21 cellular contexts compared by ENCODE assay signal in genomic region chr6:23445157-23445710, GRCh38.
DNase-seq lines count a peak whose midpoint lies in the region; ATAC-seq, FAIRE-seq and TF ChIP-seq lines count a peak whose summit lies in the region.
"Had no signal": no experiment of that assay in that cellular context is flagged by ENCODE, and none has a peak within 500 bp of the region (broad histone marks: within the 10 kb centered on the region; RNA-seq: fewer than 3 reads in every experiment).

No MANE protein-coding gene starts in this region.

- H3K27me3 Mint-ChIP-seq in type B pancreatic cell (no peaks in the 10 kb centered on the region), neural progenitor cell (ENCODE audit: insufficient read depth, low read depth) (no peaks in the 10 kb centered on the region)
- H3K27me3 Mint-ChIP-seq in natural killer cell treated with Interleukin-12 subunit alpha and Interleukin-12 subunit beta and Interleukin-15 and Interleukin-18, amount 100 ng/mL, for 72 hours, result no peaks in the 10 kb centered on the region
- H3K27me3 Mint-ChIP-seq: activated CD8-positive, alpha-beta memory T cell treated with anti-CD3 and anti-CD28 coated beads, Interleukin-2, amount 10 ng/mL, durations not matched to agents 7 days and 5 days; CD4-positive, alpha-beta T cell; dendritic cell treated with granulocyte-macrophage colony-stimulating factor and Interleukin-4, amounts not matched to agents 40 ng/mL and 50 ng/mL, for 4 days; IgD-negative memory B cell had no signal

- H3K79me2 ChIP-seq in endothelial cell of umbilical vein (ENCODE audit: control insufficient read depth, insufficient read depth, low read length) (no peaks in the 10 kb centered on the region), hepatocyte (no peaks in the 10 kb centered on the region), neural progenitor cell (ENCODE audit: low read depth) (no peaks in the 10 kb centered on the region)

- ATAC-seq in Right ventricle myocardium superior (ENCODE audit: poor library complexity), result peak; percentile 96
- no peak for ATAC-seq in natural killer cell treated with Interleukin-12 subunit alpha and Interleukin-12 subunit beta and Interleukin-15 and Interleukin-18, amount 100 ng/mL, for 72 hours
- ATAC-seq: activated CD8-positive, alpha-beta memory T cell treated with anti-CD3 and anti-CD28 coated beads, Interleukin-2, amount 10 ng/mL, durations not matched to agents 7 days and 5 days; left lung; psoas muscle had no signal

- no peak overlapping the region for H2AFZ ChIP-seq in endothelial cell of umbilical vein (ENCODE audit: low read depth, low read length)
- no peak overlapping the region for H2AFZ ChIP-seq in hepatocyte
- no peak overlapping the region for H2AFZ ChIP-seq in neural progenitor cell (replicated peaks)

- H3K4me3 ChIP-seq in right atrium auricular region, result no peak overlapping the region
- H3K4me3 ChIP-seq in endothelial cell of umbilical vein (replicated peaks in 1 of 3; ENCODE audit: insufficient read depth in 1 of 3, low read depth in 1 of 3, low read length in 3 of 3), result no peak overlapping the region
- no peak overlapping the region for H3K4me3 ChIP-seq in hepatocyte
- H3K4me3 ChIP-seq in neural progenitor cell, result no peak overlapping the region
- H3K4me3 ChIP-seq: left lung, psoas muscle, vagina had no signal

- H3K4me3 Mint-ChIP-seq in type B pancreatic cell, result peak overlapping the region; percentile 0
- H3K4me3 Mint-ChIP-seq in natural killer cell treated with Interleukin-12 subunit alpha and Interleukin-12 subunit beta and Interleukin-15 and Interleukin-18, amount 100 ng/mL, for 72 hours, result no peak overlapping the region
- H3K4me3 Mint-ChIP-seq in neural progenitor cell, result no peak overlapping the region
- H3K4me3 Mint-ChIP-seq: activated CD8-positive, alpha-beta memory T cell treated with anti-CD3 and anti-CD28 coated beads, Interleukin-2, amount 10 ng/mL, durations not matched to agents 7 days and 5 days; CD4-positive, alpha-beta T cell; dendritic cell treated with granulocyte-macrophage colony-stimulating factor and Interleukin-4, amounts not matched to agents 40 ng/mL and 50 ng/mL, for 4 days; IgD-negative memory B cell; T-helper 2 cell treated with Interferon-gamma antibody and Interleukin-4, amounts not matched to agents 5 μg/mL and 100 μg/mL, for 36 hours had no signal

- H4K20me1 ChIP-seq in endothelial cell of umbilical vein (replicated peaks; ENCODE audit: control insufficient read depth, extremely low read depth, insufficient read depth, low read length) (no peaks in the 10 kb centered on the region), hepatocyte (ENCODE audit: insufficient read depth, poor library complexity, severe bottlenecking) (no peaks in the 10 kb centered on the region), neural progenitor cell (ENCODE audit: low read depth) (no peaks in the 10 kb centered on the region)

- H3K9me2 ChIP-seq in hepatocyte (replicated peaks; ENCODE audit: insufficient read depth), result no peaks in the 10 kb centered on the region

- H3K27ac ChIP-seq in right atrium auricular region (peak overlapping the region in 1 of 2 donors; percentile 61), endothelial cell of umbilical vein (ENCODE audit: insufficient read depth, low read depth, low read length) (no peak overlapping the region), hepatocyte (peak overlapping the region; percentile 6), neural progenitor cell (no peak overlapping the region)
- H3K27ac ChIP-seq: left lung, psoas muscle, vagina had no signal

- H3K9ac ChIP-seq in endothelial cell of umbilical vein (replicated peaks; ENCODE audit: extremely low read depth, insufficient read depth, low read length), result no peak overlapping the region
- no peak overlapping the region for H3K9ac ChIP-seq in neural progenitor cell

- no TSS peak for BruUV-seq in endothelial cell of umbilical vein (replicated peaks; lab: Mats Ljungman, UMichigan)

- no peaks in the 10 kb centered on the region for H3K9me1 ChIP-seq in endothelial cell of umbilical vein (replicated peaks; ENCODE audit: control insufficient read depth, extremely low read depth, insufficient read depth, low read length)

- H3K4me2 ChIP-seq in endothelial cell of umbilical vein (ENCODE audit: insufficient read depth, low read length) (no peak overlapping the region), hepatocyte (no peak overlapping the region), neural progenitor cell (no peak overlapping the region)

- TF ChIP-seq CTCF in right atrium auricular region (IDR thresholded peaks at IDR 0.05), result no peak
- no peak for TF ChIP-seq CTCF in endothelial cell of umbilical vein (IDR thresholded peaks at IDR 0.05; ENCODE audit: extremely low read depth in 1 of 2, insufficient read depth in 1 of 2, low read depth in 1 of 2, low read length in 2 of 2)
- TF ChIP-seq CTCF in hepatocyte (IDR thresholded peaks at IDR 0.05; ENCODE audit: poor library complexity), result no peak
- no peak for TF ChIP-seq CTCF in type B pancreatic cell (conservative IDR thresholded peaks at IDR 0.05)
- no peak for TF ChIP-seq CTCF in neural progenitor cell (IDR thresholded peaks at IDR 0.05)

- H3K4me1 ChIP-seq in right atrium auricular region (peaks cover 0 to 19% of the 10 kb centered on the region in 2 donors), endothelial cell of umbilical vein (ENCODE audit: control insufficient read depth, extremely low read depth, insufficient read depth, low read length) (no peaks in the 10 kb centered on the region), hepatocyte (ENCODE audit: insufficient read depth) (peaks cover 17% of the 10 kb centered on the region), neural progenitor cell (peaks cover 6% of the 10 kb centered on the region)
- H3K4me1 ChIP-seq: left lung had no signal

- no peak for FAIRE-seq in endothelial cell of umbilical vein (lab: Jason Lieb, UNC)

- H3K27me3 ChIP-seq in right atrium auricular region, result no peaks in the 10 kb centered on the region
- H3K27me3 ChIP-seq in endothelial cell of umbilical vein (ENCODE audit: control insufficient read depth in 2 of 2, insufficient read depth in 2 of 2, low read length in 2 of 2), result no peaks in the 10 kb centered on the region
- no peaks in the 10 kb centered on the region for H3K27me3 ChIP-seq in hepatocyte
- no peaks in the 10 kb centered on the region for H3K27me3 ChIP-seq in neural progenitor cell
- H3K27me3 ChIP-seq: left lung, vagina had no signal

- H3K27ac Mint-ChIP-seq in type B pancreatic cell, result peak overlapping the region; percentile 4
- no peak overlapping the region for H3K27ac Mint-ChIP-seq in natural killer cell treated with Interleukin-12 subunit alpha and Interleukin-12 subunit beta and Interleukin-15 and Interleukin-18, amount 100 ng/mL, for 72 hours
- no peak overlapping the region for H3K27ac Mint-ChIP-seq in neural progenitor cell
- H3K27ac Mint-ChIP-seq: activated CD8-positive, alpha-beta memory T cell treated with anti-CD3 and anti-CD28 coated beads, Interleukin-2, amount 10 ng/mL, durations not matched to agents 7 days and 5 days; CD4-positive, alpha-beta T cell; dendritic cell treated with granulocyte-macrophage colony-stimulating factor and Interleukin-4, amounts not matched to agents 40 ng/mL and 50 ng/mL, for 4 days; IgD-negative memory B cell; T-helper 2 cell treated with Interferon-gamma antibody and Interleukin-4, amounts not matched to agents 5 μg/mL and 100 μg/mL, for 36 hours had no signal

- POLR2A ChIA-PET in endothelial cell of umbilical vein (lab: Charles Lee), result no interaction called here

- WGBS in hepatocyte (ENCODE audit: low lambda C conversion rate, missing lambda C conversion rate), result 68% methylated on average over 5 of the region's 5 CpGs

- H3K9me3 ChIP-seq in right atrium auricular region (no peaks in the 10 kb centered on the region), endothelial cell of umbilical vein (replicated peaks; ENCODE audit: control insufficient read depth, insufficient read depth, low read length) (no peaks in the 10 kb centered on the region), hepatocyte (ENCODE audit: low read depth) (no peaks in the 10 kb centered on the region), neural progenitor cell (ENCODE audit: low read depth) (no peaks in the 10 kb centered on the region)
- H3K9me3 ChIP-seq: left lung, psoas muscle, vagina had no signal

- CTCF ChIA-PET in endothelial cell of umbilical vein (lab: Charles Lee), result no interaction called here

- intact Hi-C loops in Right ventricle myocardium superior (cut with DNase I), result loop anchor here (10.0 kb wide), 1 partner anchor 1850 kb away; the partner anchor contains the start of gene SOX4
- intact Hi-C loops in endothelial cell of umbilical vein (cut with micrococcal nuclease), result no loop called here

- H3K36me3 ChIP-seq in right atrium auricular region, result no peaks in the 10 kb centered on the region
- H3K36me3 ChIP-seq in endothelial cell of umbilical vein (ENCODE audit: control insufficient read depth in 2 of 2, extremely low read depth in 1 of 2, insufficient read depth in 2 of 2, low read length in 2 of 2), result no peaks in the 10 kb centered on the region
- H3K36me3 ChIP-seq in hepatocyte (replicated peaks; ENCODE audit: insufficient read depth, low read depth), result no peaks in the 10 kb centered on the region
- H3K36me3 ChIP-seq in neural progenitor cell, result no peaks in the 10 kb centered on the region
- H3K36me3 ChIP-seq: left lung, vagina had no signal

- no peaks in the 10 kb centered on the region for H3F3A ChIP-seq in neural progenitor cell (ENCODE audit: low read depth)

- DNase-seq in Right ventricle myocardium superior, result peak; percentile 31
- DNase-seq in right atrium auricular region (ENCODE audit: low spot score), result no peak
- DNase-seq in endothelial cell of umbilical vein (ENCODE audit: low read depth, low spot score), result peak; percentile 9
- no peak for DNase-seq in hepatocyte (ENCODE audit: low spot score)
- DNase-seq in type B pancreatic cell (ENCODE audit: extremely low spot score, unreplicated experiment), result no peak
- no peak for DNase-seq in natural killer cell treated with Interleukin-12 subunit alpha and Interleukin-12 subunit beta and Interleukin-15 and Interleukin-18, amount 100 ng/mL, for 72 hours (ENCODE audit: low spot score)
- no peak for DNase-seq in NCI-H187 treated with DMSO at 0.1 percent for 48 hours (lab: John Stamatoyannopoulos, UW)
- no peak for DNase-seq in neural progenitor cell (ENCODE audit: low spot score)
- DNase-seq: activated CD4-positive, alpha-beta T cell treated with anti-CD3 and anti-CD28 coated beads for 1 hour; activated CD8-positive, alpha-beta memory T cell treated with anti-CD3 and anti-CD28 coated beads, Interleukin-2, amount 10 ng/mL, durations not matched to agents 7 days and 5 days; activated naive CD4-positive, alpha-beta T cell; CD4-positive, alpha-beta T cell; erythroblast; left lung; NCI-H2081; NCI-H748 treated with DMSO at 0.1 percent for 48 hours; psoas muscle had no signal

- peaks cover 58% of the 10 kb centered on the region for H3K4me1 Mint-ChIP-seq in type B pancreatic cell (ENCODE audit: unreplicated experiment)
- H3K4me1 Mint-ChIP-seq in natural killer cell treated with Interleukin-12 subunit alpha and Interleukin-12 subunit beta and Interleukin-15 and Interleukin-18, amount 100 ng/mL, for 72 hours (ENCODE audit: low read depth in 2 of 2), result no peaks in the 10 kb centered on the region
- peaks cover 51% of the 10 kb centered on the region for H3K4me1 Mint-ChIP-seq in neural progenitor cell
- H3K4me1 Mint-ChIP-seq: activated CD8-positive, alpha-beta memory T cell treated with anti-CD3 and anti-CD28 coated beads, Interleukin-2, amount 10 ng/mL, durations not matched to agents 7 days and 5 days had no signal

- TF ChIP-seq POLR2A in endothelial cell of umbilical vein (IDR thresholded peaks at IDR 0.05; ENCODE audit: low read depth, low read length), result no peak

- H3K9me3 Mint-ChIP-seq in type B pancreatic cell (peaks cover 2% of the 10 kb centered on the region), neural progenitor cell (peaks cover 2% of the 10 kb centered on the region)
- H3K9me3 Mint-ChIP-seq in natural killer cell treated with Interleukin-12 subunit alpha and Interleukin-12 subunit beta and Interleukin-15 and Interleukin-18, amount 100 ng/mL, for 72 hours, result peaks cover 18% of the 10 kb centered on the region
- H3K9me3 Mint-ChIP-seq: CD4-positive, alpha-beta T cell; dendritic cell treated with granulocyte-macrophage colony-stimulating factor and Interleukin-4, amounts not matched to agents 40 ng/mL and 50 ng/mL, for 4 days; T-helper 2 cell treated with Interferon-gamma antibody and Interleukin-4, amounts not matched to agents 5 μg/mL and 100 μg/mL, for 36 hours had no signal

- H3K36me3 Mint-ChIP-seq in type B pancreatic cell (no peaks in the 10 kb centered on the region), neural progenitor cell (peaks cover 2% of the 10 kb centered on the region)
- no peaks in the 10 kb centered on the region for H3K36me3 Mint-ChIP-seq in natural killer cell treated with Interleukin-12 subunit alpha and Interleukin-12 subunit beta and Interleukin-15 and Interleukin-18, amount 100 ng/mL, for 72 hours
- H3K36me3 Mint-ChIP-seq: activated CD8-positive, alpha-beta memory T cell treated with anti-CD3 and anti-CD28 coated beads, Interleukin-2, amount 10 ng/mL, durations not matched to agents 7 days and 5 days; IgD-negative memory B cell had no signal

- dilution Hi-C loops in endothelial cell of umbilical vein (cut with MboI; ENCODE audit: extremely low pct_ligation_motif_present, low sequenced_read_pairs), result no loop called here

Comparison
In these comparisons a context has a peak if more than half of its experiments do, and no peak if none do; other contexts are left out.
1. DNase-seq: peak in Right ventricle myocardium superior (single experiment) and endothelial cell of umbilical vein (single experiment); none in right atrium auricular region (single experiment), hepatocyte (single experiment), type B pancreatic cell (single experiment), natural killer cell treated with Interleukin-12 subunit alpha and Interleukin-12 subunit beta and Interleukin-15 and Interleukin-18, amount 100 ng/mL, for 72 hours (single experiment), NCI-H187 treated with DMSO at 0.1 percent for 48 hours (single experiment) and neural progenitor cell (single experiment).